ENCODE assay signal across 8 cellular contexts in genomic region chr20:31718952-31719643, GRCh38. TPM values are rescaled to one million over a fixed set of nuclear protein-coding genes. Genes with fewer than 3 reads are reported as not detected.
DNase-seq lines count a peak whose midpoint lies in the region; ATAC-seq and TF ChIP-seq lines count a peak whose summit lies in the region.

No MANE protein-coding gene starts in this region.

- no peaks in the 10 kb centered on the region for H3K27me3 ChIP-seq in GM06990 (replicated peaks; ENCODE audit: control insufficient read depth, insufficient read depth, low read length)
- no peaks in the 10 kb centered on the region for H3K27me3 ChIP-seq in OCI-LY3 (ENCODE audit: low read depth, low read length)
- no peaks in the 10 kb centered on the region for H3K27me3 ChIP-seq in endodermal cell (ENCODE audit: control insufficient read depth, insufficient read depth, low read length, poor library complexity, severe bottlenecking)

- peaks cover 69% of the 10 kb centered on the region for H3K4me1 ChIP-seq in OCI-LY3 (ENCODE audit: low read length)
- H3K4me1 ChIP-seq in endodermal cell (ENCODE audit: control insufficient read depth, insufficient read depth, low read length) = peaks cover 17% of the 10 kb centered on the region

- H3K27ac ChIP-seq in OCI-LY3 (ENCODE audit: low read length) = peak overlapping the region; percentile 90
- H3K27ac ChIP-seq in endodermal cell (ENCODE audit: low read depth, low read length) = no peak overlapping the region

- H3K9me3 ChIP-seq in OCI-LY3 (ENCODE audit: insufficient read depth, low read length) (no peaks in the 10 kb centered on the region), endodermal cell (ENCODE audit: control insufficient read depth, low read length) (no peaks in the 10 kb centered on the region)

- ATAC-seq in GM18861 (IDR thresholded peaks at IDR 0.05; ENCODE audit: unreplicated experiment) (no peak), HG02852 (IDR thresholded peaks at IDR 0.05; ENCODE audit: unreplicated experiment) (no peak)

- peak overlapping the region; percentile 94 for H3K27ac Mint-ChIP-seq in endodermal cell

- peaks cover 5% of the 10 kb centered on the region; the same call in 1 of the 2 replicates for H4K20me1 ChIP-seq in OCI-LY3 (ENCODE audit: insufficient read depth, low read length)

- H3K4me2 ChIP-seq in OCI-LY3 (ENCODE audit: low read length) = peak overlapping the region; percentile 95

- peaks cover 87% of the 10 kb centered on the region for H3K79me2 ChIP-seq in OCI-LY3 (ENCODE audit: low read length)

- WGBS in endodermal cell (ENCODE audit: insufficient coverage in 1 of 2, insufficient read length in 1 of 2), 2 experiments = 87 to 90% methylated on average over 3 to 6 of the region's 6 CpGs

- DNase-seq in GM06990 (ENCODE audit: extremely low read depth, insufficient read length) (no peak), endodermal cell (no peak), pons (ENCODE audit: low spot score) (peak; percentile 22), GM19238 (ENCODE audit: insufficient read length, low spot score) (no peak)
- no peak for DNase-seq in effector CD8-positive, alpha-beta T cell (lab: John Stamatoyannopoulos, UW)

- no peak overlapping the region for H2AFZ ChIP-seq in OCI-LY3 (ENCODE audit: low read depth, low read length)

- TF ChIP-seq CTCF in GM06990 (IDR thresholded peaks at IDR 0.05; ENCODE audit: insufficient read depth, low read length, poor library complexity, severe bottlenecking) = no peak
- no peak for TF ChIP-seq CTCF in OCI-LY3 (IDR thresholded peaks at IDR 0.05; ENCODE audit: low read depth, low read length)
- no peak for TF ChIP-seq CTCF in endodermal cell (conservative IDR thresholded peaks at IDR 0.05)

- no peaks in the 10 kb centered on the region for H3K27me3 Mint-ChIP-seq in endodermal cell (ENCODE audit: insufficient read depth)

- H3K36me3 ChIP-seq in GM06990 (ENCODE audit: control insufficient read depth, insufficient read depth, low read length) = peaks cover 3% of the 10 kb centered on the region; the same call in 1 of the 2 replicates
- H3K36me3 ChIP-seq in OCI-LY3 (replicated peaks; ENCODE audit: low read depth, low read length) = peaks cover 46% of the 10 kb centered on the region
- peaks cover 52% of the 10 kb centered on the region for H3K36me3 ChIP-seq in endodermal cell (ENCODE audit: control insufficient read depth, insufficient read depth, low read length)

- H3K9ac ChIP-seq in OCI-LY3 (ENCODE audit: low read length) (peak overlapping the region; percentile 99; the same call in 1 of the 2 replicates), endodermal cell (ENCODE audit: extremely low read depth, low read length, poor library complexity, severe bottlenecking) (peak overlapping the region; percentile 27)

- H3K4me1 Mint-ChIP-seq in endodermal cell = peaks cover 70% of the 10 kb centered on the region

- H3K9me3 Mint-ChIP-seq in endodermal cell = no peaks in the 10 kb centered on the region

- peak overlapping the region; percentile 73 for H3K4me3 Mint-ChIP-seq in endodermal cell

- peak overlapping the region; percentile 75 for H3K4me3 ChIP-seq in GM06990 (replicated peaks; ENCODE audit: low read depth, low read length)
- H3K4me3 ChIP-seq in OCI-LY3 (ENCODE audit: low read length) = peak overlapping the region; percentile 91
- peak overlapping the region; percentile 83 for H3K4me3 ChIP-seq in endodermal cell (ENCODE audit: low read length)

- H3K36me3 Mint-ChIP-seq in endodermal cell (ENCODE audit: low read depth) = peaks cover 64% of the 10 kb centered on the region

RNA-seq across cellular contexts. Expression of gene BCL2L1, which starts 3.6 kb away (rescaled TPM):
- total RNA-seq in endodermal cell = 10 to 100 TPM; 60.3 to 89.5 TPM
- 46.6 TPM for polyA plus RNA-seq in endodermal cell (2013, experiment 1 of 2)
- 43.2 TPM for polyA plus RNA-seq in endodermal cell (2013, experiment 2 of 2)

RNA-seq across cellular contexts. Expression of gene TPX2, which starts 20.0 kb away (rescaled TPM):
- total RNA-seq in endodermal cell = 100 to 1,000 TPM; 108 to 118 TPM
- polyA plus RNA-seq in endodermal cell (2013, experiment 1 of 2) = 137 TPM
- 134 TPM for polyA plus RNA-seq in endodermal cell (2013, experiment 2 of 2)
